8 cellular contexts compared by ENCODE assay signal in the genomic region with DNA sequence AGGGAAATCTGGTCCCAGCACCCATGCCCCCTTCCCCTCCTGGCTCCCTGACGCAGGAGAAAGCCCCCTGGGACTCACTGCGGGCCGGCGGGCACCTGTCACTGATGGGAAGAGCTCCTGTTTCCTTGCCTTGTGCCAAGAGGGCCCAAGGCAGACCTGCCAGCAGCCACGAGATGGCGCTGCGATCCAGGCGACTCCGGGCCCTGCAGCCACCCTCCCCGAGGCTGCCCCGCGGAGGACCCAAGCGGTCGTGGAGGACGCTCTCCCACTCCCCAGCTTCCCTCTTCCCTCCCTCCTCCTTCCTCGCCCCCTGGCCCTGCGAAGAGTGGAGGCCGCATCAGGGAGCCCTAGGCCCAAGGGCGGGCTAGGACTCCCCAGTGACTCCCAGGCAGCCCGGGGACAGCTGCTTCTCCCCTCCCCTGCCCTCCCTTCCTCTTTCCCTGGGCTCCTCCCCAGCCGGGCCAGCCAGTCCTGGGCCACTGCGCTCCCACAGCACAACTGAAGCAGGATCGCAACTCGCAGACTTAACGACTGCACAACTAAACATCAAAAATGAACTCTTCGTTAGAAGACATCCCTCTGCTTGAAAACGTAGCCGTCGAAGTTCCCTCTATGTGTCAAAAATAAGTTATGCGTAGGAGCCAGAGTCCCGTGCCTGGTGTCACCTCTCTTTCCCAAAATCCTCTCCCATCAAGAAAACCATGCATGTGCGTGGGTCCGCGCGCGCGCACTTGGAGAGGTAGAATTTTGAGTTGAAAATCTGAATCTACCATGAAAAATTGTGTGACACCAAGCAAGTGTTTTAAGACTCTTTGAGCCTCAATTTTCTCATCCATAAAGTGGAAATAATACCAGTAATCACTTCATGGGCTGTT. TPM values are rescaled to one million over a fixed set of nuclear protein-coding genes. Genes with fewer than 3 reads are reported as not detected.
DNase-seq lines count a peak whose midpoint lies in the region; ATAC-seq and TF ChIP-seq lines count a peak whose summit lies in the region.

No MANE protein-coding gene starts in this region.

- peak overlapping the region; percentile 85 for H4K8ac ChIP-seq in trophoblast cell (ENCODE audit: low read depth, low read length)

- in situ Hi-C loops in GM23248 (cut with MboI): loop anchor here (25.0 kb wide), 1 partner anchor 322 kb away; no protein-coding TSS in a partner anchor

- H3K4me3 ChIP-seq in GM23248: peak overlapping the region; percentile 72
- peak overlapping the region; percentile 41 for H3K4me3 ChIP-seq in cardiac muscle cell
- H3K4me3 ChIP-seq in trophoblast cell (ENCODE audit: low read depth, low read length): peak overlapping the region; percentile 81
- peak overlapping the region; percentile 35 to 60 (median 46) for H3K4me3 ChIP-seq in tibial nerve

- peak overlapping the region; percentile 80 for H3K14ac ChIP-seq in trophoblast cell (ENCODE audit: low read length)

- H3K4me1 ChIP-seq in GM23248 (ENCODE audit: insufficient read depth): peaks cover 16% of the 10 kb centered on the region
- H3K4me1 ChIP-seq in cardiac muscle cell (ENCODE audit: low read depth): no peaks in the 10 kb centered on the region
- H3K4me1 ChIP-seq in trophoblast cell (ENCODE audit: control insufficient read depth in 1 of 2, insufficient read depth in 2 of 2, low read length in 2 of 2): peaks cover 7 to 8% of the 10 kb centered on the region in 2 experiments
- H3K4me1 ChIP-seq in tibial nerve: peaks cover 0 to 37% (median 9%) of the 10 kb centered on the region in 4 donors

- TF ChIP-seq CTCF in LNCAP (IDR thresholded peaks at IDR 0.05): peak; percentile 99
- TF ChIP-seq CTCF in cardiac muscle cell (IDR thresholded peaks at IDR 0.05; ENCODE audit: low read depth, low read length): peak; percentile 87
- TF ChIP-seq CTCF in tibial nerve (IDR thresholded peaks at IDR 0.05): peak; percentile 87 to 97 (median 93)

- H4K20me1 ChIP-seq in GM23248 (ENCODE audit: insufficient read depth): no peaks in the 10 kb centered on the region

- no peaks in the 10 kb centered on the region for H3K27me3 ChIP-seq in GM23248 (replicated peaks; ENCODE audit: insufficient read depth)
- H3K27me3 ChIP-seq in cardiac muscle cell: peaks cover 5% of the 10 kb centered on the region
- no peaks in the 10 kb centered on the region for H3K27me3 ChIP-seq in trophoblast cell (ENCODE audit: insufficient read depth, low read length)
- no peaks in the 10 kb centered on the region for H3K27me3 ChIP-seq in tibial nerve

- H3K4me2 ChIP-seq in GM23248 (ENCODE audit: unreplicated experiment): peak overlapping the region; percentile 73
- peak overlapping the region; percentile 97 for H3K4me2 ChIP-seq in trophoblast cell (ENCODE audit: low read length)

- peak overlapping the region; percentile 77 for H2BK5ac ChIP-seq in trophoblast cell (ENCODE audit: low read depth, low read length, poor library complexity)

- no peak for TF ChIP-seq POLR2A in tibial nerve (IDR thresholded peaks at IDR 0.05)

- peaks cover 24% of the 10 kb centered on the region for H3F3A ChIP-seq in GM23248 (ENCODE audit: insufficient read depth)

- H3K27ac Mint-ChIP-seq in activated naive CD4-positive, alpha-beta T cell treated with anti-CD3 and anti-CD28 coated beads, Interleukin-2, amount 50 U/mL, for 72 hours: peak overlapping the region; percentile 55 to 81

- H3K79me1 ChIP-seq in trophoblast cell (ENCODE audit: low read length): peaks cover 4% of the 10 kb centered on the region

- peak overlapping the region; percentile 33 for H3K4ac ChIP-seq in trophoblast cell (ENCODE audit: low read depth, low read length)

- H3K9ac ChIP-seq in GM23248 (peak overlapping the region; percentile 79), trophoblast cell (ENCODE audit: low read length) (peak overlapping the region; percentile 61)

- H4K12ac ChIP-seq in trophoblast cell (ENCODE audit: low read depth, low read length): peak overlapping the region; percentile 78

- no peak overlapping the region for H2BK12ac ChIP-seq in trophoblast cell (ENCODE audit: low read length)

- 7 to 10% methylated on average over 23 to 37 of the region's 37 CpGs for WGBS in GM23248 (ENCODE audit: low coverage in 1 of 2, low lambda C conversion rate in 2 of 2, missing lambda C conversion rate in 2 of 2), 2 experiments
- no CpG with 5 or more reads among the region's 37 CpGs for WGBS in trophoblast cell (ENCODE audit: extremely low coverage, insufficient coverage, insufficient read length)
- whole genome bisulfite sequencing in tibial nerve, 2 donors: 23 to 28% methylated on average over 27 to 29 of the region's 37 CpGs

- peak; percentile 98 to 99 for ATAC-seq in activated naive CD4-positive, alpha-beta T cell treated with anti-CD3 and anti-CD28 coated beads, Interleukin-2, amount 50 U/mL, for 72 hours

- H3K9me3 Mint-ChIP-seq in activated naive CD4-positive, alpha-beta T cell treated with anti-CD3 and anti-CD28 coated beads, Interleukin-2, amount 50 U/mL, for 72 hours: no peaks in the 10 kb centered on the region

- TF ChIP-seq EP300 in tibial nerve (IDR thresholded peaks at IDR 0.05): peak in 1 of 2 donors; percentile 61

- H3K36me3 ChIP-seq in GM23248 (ENCODE audit: low read depth): no peaks in the 10 kb centered on the region
- H3K36me3 ChIP-seq in cardiac muscle cell: no peaks in the 10 kb centered on the region
- H3K36me3 ChIP-seq in trophoblast cell (ENCODE audit: control insufficient read depth in 1 of 2, insufficient read depth in 2 of 2, low read length in 2 of 2): no peaks in the 10 kb centered on the region
- H3K36me3 ChIP-seq in tibial nerve: no peaks in the 10 kb centered on the region

- H3K23ac ChIP-seq in trophoblast cell (ENCODE audit: low read length): no peak overlapping the region

- H3K36me3 Mint-ChIP-seq in activated naive CD4-positive, alpha-beta T cell treated with anti-CD3 and anti-CD28 coated beads, Interleukin-2, amount 50 U/mL, for 72 hours: no peaks in the 10 kb centered on the region

- 0 out of 2 replicates have a peak overlapping the region, but pooled peaks have one; percentile 4 for H3K27ac ChIP-seq in GM23248
- H3K27ac ChIP-seq in cardiac muscle cell: no peak overlapping the region
- no peak overlapping the region for H3K27ac ChIP-seq in trophoblast cell (ENCODE audit: low read depth, low read length)
- peak overlapping the region in 2 of 4 donors; percentile 61 to 86 for H3K27ac ChIP-seq in tibial nerve

- H3K79me2 ChIP-seq in GM23248 (ENCODE audit: insufficient read depth) (no peaks in the 10 kb centered on the region), trophoblast cell (ENCODE audit: control insufficient read depth, insufficient read depth, low read length, poor library complexity) (peaks cover 2% of the 10 kb centered on the region)

- peak overlapping the region; percentile 87 for H2BK120ac ChIP-seq in trophoblast cell (ENCODE audit: insufficient read depth, low read length, poor library complexity)

- H3K9me2 ChIP-seq in GM23248 (ENCODE audit: insufficient read depth): no peaks in the 10 kb centered on the region

- H2AK5ac ChIP-seq in trophoblast cell (ENCODE audit: low read length): no peak overlapping the region

- peak overlapping the region; percentile 64 for H4K91ac ChIP-seq in trophoblast cell (ENCODE audit: low read depth, low read length)

- peak overlapping the region; percentile 81 for H3K18ac ChIP-seq in trophoblast cell (ENCODE audit: low read length)

- H3K9me3 ChIP-seq in GM23248 (ENCODE audit: low read depth) (no peaks in the 10 kb centered on the region), cardiac muscle cell (ENCODE audit: low read depth) (no peaks in the 10 kb centered on the region), trophoblast cell (ENCODE audit: insufficient read depth, low read depth, low read length) (no peaks in the 10 kb centered on the region), tibial nerve (no peaks in the 10 kb centered on the region)

- H2AFZ ChIP-seq in GM23248 (peak overlapping the region; percentile 70), trophoblast cell (ENCODE audit: insufficient read depth, low read length, poor library complexity) (peak overlapping the region; percentile 68)

- peak; percentile 83 for DNase-seq in EH (ENCODE audit: low read depth)
- peak; percentile 90 for DNase-seq in GM23248
- peak; percentile 77 for DNase-seq in SK-N-DZ (ENCODE audit: low spot score)
- DNase-seq in activated naive CD4-positive, alpha-beta T cell treated with anti-CD3 and anti-CD28 coated beads, Interleukin-2, amount 50 U/mL, for 72 hours (ENCODE audit: low spot score in 2 of 2): peak; percentile 82 to 88
- DNase-seq in cardiac muscle cell (ENCODE audit: low read depth in 1 of 2, low spot score in 1 of 2): peak; percentile 87 to 89
- DNase-seq in trophoblast cell: peak; percentile 78 to 91
- peak; percentile 50 to 73 for DNase-seq in tibial nerve (ENCODE audit: low spot score in 2 of 2)

RNA-seq across cellular contexts. Expression of gene BATF3, which starts 34.2 kb away (rescaled TPM):
- 0.86 and 1.4 TPM in 2 replicates for total RNA-seq in GM23248 (2014; rRNA removed; shearing (Covaris generic))
- polyA plus RNA-seq in GM23248 (2016; fragmentation: Nextera tagmentation; extraction: Ambion mirVana): 0.46 and 0.60 TPM in 2 replicates
- 1.6 and 4.8 TPM in 2 replicates for polyA plus RNA-seq in SK-N-DZ (2014; cell fraction: cytosol; rRNA removed)
- polyA plus RNA-seq in SK-N-DZ (2014; cell fraction: nucleus; rRNA removed): 0.49 and 1.3 TPM in 2 replicates
- total RNA-seq in activated naive CD4-positive, alpha-beta T cell treated with anti-CD3 and anti-CD28 coated beads, Interleukin-2, amount 50 U/mL, for 72 hours: 10 to 100 TPM; 14.0 to 31.4 TPM
- total RNA-seq in cardiac muscle cell: 1.6 and 1.8 TPM in 2 replicates
- polyA plus RNA-seq in cardiac muscle cell: 1.7 and 1.8 TPM in 2 replicates
- polyA plus RNA-seq in trophoblast cell (2013): 1.3 and 1.6 TPM in 2 replicates
- 1 to 10 TPM; 2.2 to 9.0 (median 3.4) TPM for total RNA-seq in tibial nerve

RNA-seq across cellular contexts. Expression of gene ATF3, which starts 56.9 kb away (rescaled TPM):
- 0.86 and 4.9 TPM in 2 replicates for total RNA-seq in GM23248 (2014; rRNA removed; shearing (Covaris generic))
- polyA plus RNA-seq in GM23248 (2016; fragmentation: Nextera tagmentation; extraction: Ambion mirVana) (1.5 and 1.7 TPM in 2 replicates), cardiac muscle cell (8.2 and 9.9 TPM in 2 replicates)
- 4.0 and 5.2 TPM in 2 replicates for polyA plus RNA-seq in SK-N-DZ (2014; cell fraction: cytosol; rRNA removed)
- polyA plus RNA-seq in SK-N-DZ (2014; cell fraction: nucleus; rRNA removed): 1.6 and 3.4 TPM in 2 replicates
- 10 to 100 TPM; 25.1 to 48.4 TPM for total RNA-seq in activated naive CD4-positive, alpha-beta T cell treated with anti-CD3 and anti-CD28 coated beads, Interleukin-2, amount 50 U/mL, for 72 hours
- total RNA-seq in cardiac muscle cell (5.4 and 14.2 TPM in 2 replicates), tibial nerve (10 to 100 TPM; 12.3 to 19.2 (median 13.7) TPM)
- 120 and 125 TPM in 2 replicates for polyA plus RNA-seq in trophoblast cell (2013)
